Comparison of ENCODE assay signal across 2 cellular contexts in the genomic region with DNA sequence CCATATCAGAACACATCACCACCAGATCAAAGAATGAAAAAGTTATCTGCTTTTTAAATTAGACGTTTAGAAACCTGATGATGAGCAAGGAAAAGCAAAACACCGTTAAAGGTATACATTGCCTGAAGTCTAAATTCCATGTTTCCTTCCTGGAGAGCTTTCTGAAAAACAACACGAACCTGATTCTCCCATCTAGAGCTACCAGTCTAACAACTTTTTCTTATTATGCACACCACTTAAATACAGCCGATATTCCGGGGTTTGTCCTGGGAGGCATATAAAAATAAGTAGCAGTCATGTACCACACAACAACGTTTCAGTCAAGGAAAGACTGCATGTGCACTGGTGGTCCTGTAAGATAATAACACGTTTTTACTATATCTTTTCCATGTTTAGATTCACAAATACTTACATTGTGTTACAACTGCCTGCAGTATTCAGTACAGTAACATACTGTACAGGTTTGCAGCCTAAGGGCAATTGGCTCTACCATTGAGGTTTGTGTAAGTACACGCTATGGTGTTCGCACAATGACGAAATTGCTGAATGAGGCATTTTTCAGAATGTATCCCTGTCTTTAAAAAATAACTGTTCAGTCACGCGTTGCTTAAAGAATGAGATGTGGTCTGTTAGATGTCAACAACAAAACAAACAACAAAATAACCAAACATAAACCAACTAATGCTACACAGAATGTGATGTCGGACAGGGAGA.
TF ChIP-seq lines count a peak whose summit lies in the region.

No MANE protein-coding gene starts in this region.

TF ChIP-seq in HepG2, 621 proteins besides CTCF, POLR2A, EP300 and RAD21:
- TF ChIP-seq, protein P1, sequence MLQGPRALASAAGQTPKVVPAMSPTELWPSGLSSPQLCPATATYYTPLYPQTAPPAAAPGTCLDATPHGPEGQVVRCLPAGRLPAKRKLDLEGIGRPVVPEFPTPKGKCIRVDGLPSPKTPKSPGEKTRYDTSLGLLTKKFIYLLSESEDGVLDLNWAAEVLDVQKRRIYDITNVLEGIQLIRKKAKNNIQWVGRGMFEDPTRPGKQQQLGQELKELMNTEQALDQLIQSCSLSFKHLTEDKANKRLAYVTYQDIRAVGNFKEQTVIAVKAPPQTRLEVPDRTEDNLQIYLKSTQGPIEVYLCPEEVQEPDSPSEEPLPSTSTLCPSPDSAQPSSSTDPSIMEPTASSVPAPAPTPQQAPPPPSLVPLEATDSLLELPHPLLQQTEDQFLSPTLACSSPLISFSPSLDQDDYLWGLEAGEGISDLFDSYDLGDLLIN (CRISPR knock-in tag; IDR thresholded peaks at IDR 0.05; ENCODE audit: borderline replicate concordance): no peak
- TF ChIP-seq, protein P2, sequence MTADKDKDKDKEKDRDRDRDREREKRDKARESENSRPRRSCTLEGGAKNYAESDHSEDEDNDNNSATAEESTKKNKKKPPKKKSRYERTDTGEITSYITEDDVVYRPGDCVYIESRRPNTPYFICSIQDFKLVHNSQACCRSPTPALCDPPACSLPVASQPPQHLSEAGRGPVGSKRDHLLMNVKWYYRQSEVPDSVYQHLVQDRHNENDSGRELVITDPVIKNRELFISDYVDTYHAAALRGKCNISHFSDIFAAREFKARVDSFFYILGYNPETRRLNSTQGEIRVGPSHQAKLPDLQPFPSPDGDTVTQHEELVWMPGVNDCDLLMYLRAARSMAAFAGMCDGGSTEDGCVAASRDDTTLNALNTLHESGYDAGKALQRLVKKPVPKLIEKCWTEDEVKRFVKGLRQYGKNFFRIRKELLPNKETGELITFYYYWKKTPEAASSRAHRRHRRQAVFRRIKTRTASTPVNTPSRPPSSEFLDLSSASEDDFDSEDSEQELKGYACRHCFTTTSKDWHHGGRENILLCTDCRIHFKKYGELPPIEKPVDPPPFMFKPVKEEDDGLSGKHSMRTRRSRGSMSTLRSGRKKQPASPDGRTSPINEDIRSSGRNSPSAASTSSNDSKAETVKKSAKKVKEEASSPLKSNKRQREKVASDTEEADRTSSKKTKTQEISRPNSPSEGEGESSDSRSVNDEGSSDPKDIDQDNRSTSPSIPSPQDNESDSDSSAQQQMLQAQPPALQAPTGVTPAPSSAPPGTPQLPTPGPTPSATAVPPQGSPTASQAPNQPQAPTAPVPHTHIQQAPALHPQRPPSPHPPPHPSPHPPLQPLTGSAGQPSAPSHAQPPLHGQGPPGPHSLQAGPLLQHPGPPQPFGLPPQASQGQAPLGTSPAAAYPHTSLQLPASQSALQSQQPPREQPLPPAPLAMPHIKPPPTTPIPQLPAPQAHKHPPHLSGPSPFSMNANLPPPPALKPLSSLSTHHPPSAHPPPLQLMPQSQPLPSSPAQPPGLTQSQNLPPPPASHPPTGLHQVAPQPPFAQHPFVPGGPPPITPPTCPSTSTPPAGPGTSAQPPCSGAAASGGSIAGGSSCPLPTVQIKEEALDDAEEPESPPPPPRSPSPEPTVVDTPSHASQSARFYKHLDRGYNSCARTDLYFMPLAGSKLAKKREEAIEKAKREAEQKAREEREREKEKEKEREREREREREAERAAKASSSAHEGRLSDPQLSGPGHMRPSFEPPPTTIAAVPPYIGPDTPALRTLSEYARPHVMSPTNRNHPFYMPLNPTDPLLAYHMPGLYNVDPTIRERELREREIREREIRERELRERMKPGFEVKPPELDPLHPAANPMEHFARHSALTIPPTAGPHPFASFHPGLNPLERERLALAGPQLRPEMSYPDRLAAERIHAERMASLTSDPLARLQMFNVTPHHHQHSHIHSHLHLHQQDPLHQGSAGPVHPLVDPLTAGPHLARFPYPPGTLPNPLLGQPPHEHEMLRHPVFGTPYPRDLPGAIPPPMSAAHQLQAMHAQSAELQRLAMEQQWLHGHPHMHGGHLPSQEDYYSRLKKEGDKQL (CRISPR knock-in tag; IDR thresholded peaks at IDR 0.05; ENCODE audit: low read depth): no peak
- TF ChIP-seq ZBTB42 (CRISPR knock-in tag; IDR thresholded peaks at IDR 0.05): no peak
- TF ChIP-seq MAFF (IDR thresholded peaks at IDR 0.05; ENCODE audit: low read depth, low read length): peak; percentile 56
- TF ChIP-seq MAFK (conservative IDR thresholded peaks at IDR 0.05 in 1 of 2, IDR thresholded peaks at IDR 0.05 in 1 of 2; ENCODE audit: low read length in 2 of 2): peak; percentile 80 to 81
TF ChIP-seq in HepG2: peak in this region for 2.

TF ChIP-seq in K562, 482 proteins besides CTCF, POLR2A, EP300 and RAD21:
- TF ChIP-seq ZNF316 (IDR thresholded peaks at IDR 0.05) (peak; percentile 41; the same call in 1 of the 2 replicates), C11orf30 (IDR thresholded peaks at IDR 0.05; ENCODE audit: low read depth) (peak; percentile 36; the same call in 1 of the 2 replicates), ZKSCAN3 (CRISPR knock-in tag; IDR thresholded peaks at IDR 0.05) (no peak), KAT8 (IDR thresholded peaks at IDR 0.05; ENCODE audit: low read depth) (no peak)
